17 cellular contexts compared by ENCODE assay signal in the genomic region with DNA sequence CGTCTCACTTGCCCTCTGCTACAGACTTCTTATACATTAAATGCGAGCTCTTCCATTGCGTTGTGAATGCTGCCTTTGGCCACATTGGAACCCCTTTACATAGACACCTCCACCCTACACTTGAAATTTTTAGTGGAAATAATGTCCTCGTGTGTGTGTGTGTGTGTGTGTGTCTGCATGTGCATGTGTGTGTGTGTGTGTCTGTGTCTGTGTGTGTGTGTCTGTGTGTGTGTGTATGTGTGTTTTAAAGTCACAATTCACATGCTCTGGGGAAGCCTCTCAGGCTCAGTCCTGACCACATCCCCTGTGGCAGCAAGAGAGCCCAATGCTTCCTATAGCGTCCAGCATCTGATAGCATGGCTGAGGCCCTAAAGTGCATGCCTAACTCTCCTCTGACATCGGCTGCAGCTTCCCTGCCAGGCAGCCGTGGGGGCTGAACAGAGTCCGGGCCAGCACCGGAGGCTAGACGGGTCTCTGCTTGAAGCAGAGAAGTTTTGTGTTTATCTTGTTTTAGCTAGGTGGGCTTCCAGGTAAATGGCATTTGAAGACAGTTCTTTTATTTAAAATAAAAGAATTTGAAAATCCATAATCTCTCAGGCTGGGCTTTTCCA.
"Had no signal": no experiment of that assay in that cellular context is flagged by ENCODE, and none has a peak within 500 bp of the region (broad histone marks: within the 10 kb centered on the region; RNA-seq: fewer than 3 reads in every experiment).

No MANE protein-coding gene starts in this region.

- H3K27ac ChIP-seq: epithelial cell of prostate, foreskin keratinocyte, right atrium auricular region, transverse colon had no signal

- H3K27me3 ChIP-seq: dorsolateral prefrontal cortex, foreskin keratinocyte, hepatocyte, right atrium auricular region, transverse colon had no signal

- ATAC-seq: foreskin keratinocyte; left colon; natural killer cell treated with Interleukin-12 subunit alpha and Interleukin-12 subunit beta and Interleukin-15 and Interleukin-18, amount 100 ng/mL, for 72 hours had no signal

- H3K9me3 ChIP-seq: right atrium auricular region, transverse colon had no signal

- DNase-seq: activated CD4-positive, alpha-beta T cell treated with anti-CD3 and anti-CD28 coated beads, Interleukin-2, amount 50 U/mL, for 1 hour; activated CD4-positive, CD25-positive, alpha-beta regulatory T cell treated with anti-CD3 and anti-CD28 coated beads, Interleukin-2, amount 50 U/mL, for 72 hours; activated naive CD4-positive, alpha-beta T cell; activated naive CD8-positive, alpha-beta T cell treated with anti-CD3 and anti-CD28 coated beads for 36 hours; amniotic stem cell; dorsolateral prefrontal cortex; endodermal cell; foreskin keratinocyte; left colon; occipital lobe; transverse colon had no signal

- FAIRE-seq: islet of Langerhans had no signal

- H3K4me3 ChIP-seq: dorsolateral prefrontal cortex, hepatocyte, lung, right atrium auricular region, transverse colon had no signal

- H3K4me1 ChIP-seq: foreskin keratinocyte had no signal
